22 cellular contexts compared by ENCODE assay signal in the genomic region with DNA sequence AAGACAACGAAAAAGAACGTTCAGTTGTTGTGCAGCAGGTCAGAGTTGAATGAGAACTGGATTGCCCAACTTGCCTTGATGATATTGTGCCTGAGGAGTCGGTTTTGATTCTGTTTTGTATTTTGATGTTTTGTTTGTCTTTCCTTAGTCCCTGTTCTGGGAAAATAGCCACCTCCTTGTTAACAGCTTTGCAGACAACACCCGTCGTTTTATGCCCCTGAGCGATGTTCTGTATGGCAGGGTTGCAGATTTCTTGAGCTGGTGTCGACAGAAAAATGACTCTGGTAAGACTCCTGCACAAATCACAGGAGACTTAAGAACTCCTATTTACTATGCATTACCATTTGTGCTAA.
"Had no signal": no experiment of that assay in that cellular context is flagged by ENCODE, and none has a peak within 500 bp of the region (broad histone marks: within the 10 kb centered on the region; RNA-seq: fewer than 3 reads in every experiment).

No MANE protein-coding gene starts in this region.

- H3K27me3 ChIP-seq: body of pancreas, dorsolateral prefrontal cortex, gastroesophageal sphincter, heart right ventricle, transverse colon, vagina had no signal

- H3K36me3 Mint-ChIP-seq: activated naive CD8-positive, alpha-beta T cell; immature natural killer cell had no signal

- DNase-seq: activated CD4-positive, alpha-beta T cell treated with anti-CD3 and anti-CD28 coated beads for 1 hour; activated CD4-positive, alpha-beta T cell treated with anti-CD3 and anti-CD28 coated beads, Interleukin-2, amount 50 U/mL, for 48 hours; amygdala; body of pancreas; caudate nucleus; dorsolateral prefrontal cortex; heart right ventricle; immature natural killer cell; mesenchymal stem cell; mucosa of descending colon; naive thymus-derived CD4-positive, alpha-beta T cell; stimulated activated CD4-positive, alpha-beta T cell treated with anti-CD3 and anti-CD28 coated beads, Interleukin-2, amount 100 ng/mL, for 24 hours; stimulated activated naive CD4-positive, alpha-beta T cell treated with Interleukin-2 at 50 U/mL for 16 hours; substantia nigra; SW 1271; T-helper 2 cell; transverse colon; WERI-Rb-1 had no signal

- H3K27me3 Mint-ChIP-seq: activated naive CD8-positive, alpha-beta T cell had no signal

- H3K9me3 Mint-ChIP-seq: immature natural killer cell had no signal

- H3K36me3 ChIP-seq: gastroesophageal sphincter, transverse colon, vagina, WERI-Rb-1 had no signal

- H3K4me3 Mint-ChIP-seq: activated naive CD8-positive, alpha-beta T cell; immature natural killer cell; naive thymus-derived CD4-positive, alpha-beta T cell had no signal

- H3K27ac Mint-ChIP-seq: activated naive CD8-positive, alpha-beta T cell; immature natural killer cell; naive thymus-derived CD4-positive, alpha-beta T cell had no signal

- H3K27ac ChIP-seq: body of pancreas, epithelial cell of prostate, gastroesophageal sphincter, WERI-Rb-1 had no signal

- H3K4me3 ChIP-seq: body of pancreas, gastroesophageal sphincter, heart right ventricle, mucosa of descending colon, transverse colon, vagina had no signal

- ATAC-seq: body of pancreas; gastroesophageal sphincter; heart right ventricle; mucosa of descending colon; naive thymus-derived CD4-positive, alpha-beta T cell had no signal

- H3K9me3 ChIP-seq: body of pancreas, gastroesophageal sphincter, heart right ventricle, mucosa of descending colon, transverse colon, vagina had no signal
